ENCODE assay signal across 11 cellular contexts in the genomic region with DNA sequence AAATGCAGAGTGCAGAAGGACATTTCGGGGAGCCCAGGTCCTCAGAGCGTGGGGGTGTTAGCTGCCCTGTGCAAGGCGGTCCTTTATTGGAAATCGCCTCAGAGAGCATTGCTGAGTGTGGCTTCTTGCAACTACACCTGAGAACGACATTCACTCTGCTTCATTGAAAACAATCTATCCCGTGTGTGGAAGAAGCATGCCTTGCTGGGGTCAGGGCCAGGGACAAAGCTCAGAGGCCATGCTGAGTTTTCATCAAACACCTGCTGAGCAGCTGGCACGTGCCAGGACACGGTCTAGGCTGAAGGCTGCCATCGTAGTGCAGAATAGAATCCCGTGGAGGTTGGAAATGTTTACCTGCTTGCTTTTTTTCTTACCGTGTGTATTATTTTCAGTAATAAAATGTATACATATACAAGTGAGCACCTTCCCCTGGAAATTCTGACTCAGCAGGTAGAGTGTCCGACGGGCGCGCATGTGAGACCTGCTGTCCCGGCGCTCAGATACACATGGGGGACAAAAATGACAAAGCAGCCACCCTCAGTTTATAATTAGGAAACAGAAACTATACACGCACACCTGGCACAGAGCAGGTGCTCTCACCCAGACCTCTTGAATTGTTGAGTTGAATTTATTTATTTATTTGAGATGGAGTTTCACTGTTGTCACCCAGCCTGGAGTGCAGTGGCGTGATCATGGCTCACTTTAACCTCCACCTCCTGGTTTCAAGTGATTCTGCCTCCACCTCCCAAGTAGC.
DNase-seq lines count a peak whose midpoint lies in the region; ATAC-seq and TF ChIP-seq lines count a peak whose summit lies in the region.
"Had no signal": no experiment of that assay in that cellular context is flagged by ENCODE, and none has a peak within 500 bp of the region (broad histone marks: within the 10 kb centered on the region; RNA-seq: fewer than 3 reads in every experiment).

No MANE protein-coding gene starts in this region.

- ATAC-seq in HG02884 (IDR thresholded peaks at IDR 0.05; ENCODE audit: unreplicated experiment) (peak; percentile 27), heart left ventricle (no peak)
- no peak for ATAC-seq in stimulated activated effector memory CD8-positive, alpha-beta T cell treated with anti-CD3 and anti-CD28 coated beads, Interleukin-12 subunit alpha, Interleukin-12 subunit beta, amount 100 ng/mL, for 72 hours

- TF ChIP-seq CTCF in heart left ventricle (IDR thresholded peaks at IDR 0.05), result no peak

- H3K4me1 Mint-ChIP-seq in activated CD4-positive, alpha-beta T cell treated with anti-CD3 and anti-CD28 coated beads, Interleukin-2, amount 10 ng/mL, durations not matched to agents 24 days and 14 days, result peaks cover 53% of the 10 kb centered on the region
- H3K4me1 Mint-ChIP-seq in stimulated activated effector memory CD8-positive, alpha-beta T cell treated with anti-CD3 and anti-CD28 coated beads, Interleukin-12 subunit alpha, Interleukin-12 subunit beta, amount 100 ng/mL, for 72 hours, result peaks cover 71% of the 10 kb centered on the region

- H3K9me3 Mint-ChIP-seq in activated CD4-positive, alpha-beta T cell treated with anti-CD3 and anti-CD28 coated beads, Interleukin-2, amount 10 ng/mL, durations not matched to agents 24 days and 14 days, result no peaks in the 10 kb centered on the region
- H3K9me3 Mint-ChIP-seq in stimulated activated effector memory CD8-positive, alpha-beta T cell treated with anti-CD3 and anti-CD28 coated beads, Interleukin-12 subunit alpha, Interleukin-12 subunit beta, amount 100 ng/mL, for 72 hours, result no peaks in the 10 kb centered on the region
- H3K9me3 Mint-ChIP-seq: HFFc6 had no signal

- DNase-seq in activated CD4-positive, alpha-beta T cell treated with anti-CD3 and anti-CD28 coated beads, Interleukin-2, amount 10 ng/mL, durations not matched to agents 24 days and 14 days, result no peak
- DNase-seq in activated CD4-positive, alpha-beta T cell treated with anti-CD3 and anti-CD28 coated beads for 1 hour, result no peak
- DNase-seq in NCI-H2029 (lab: John Stamatoyannopoulos, UW) (peak; percentile 90), heart left ventricle (no peak), retina (no peak)
- DNase-seq in stimulated activated effector memory CD8-positive, alpha-beta T cell treated with anti-CD3 and anti-CD28 coated beads, Interleukin-12 subunit alpha, Interleukin-12 subunit beta, amount 100 ng/mL, for 72 hours (ENCODE audit: low spot score in 2 of 2), result no peak
- DNase-seq in activated T-cell treated with anti-CD3 and anti-CD28 coated beads, Interleukin-2, amount 50 U/mL, for 1 hour, result no peak
- DNase-seq: HFFc6, testis had no signal

- no peak overlapping the region for H3K4me3 ChIP-seq in heart left ventricle
- H3K4me3 ChIP-seq: testis had no signal

- 93 to 97% (median 96%) methylated on average over 19 of the region's 19 CpGs for whole genome bisulfite sequencing in heart left ventricle, 4 donors

- peak overlapping the region; percentile 34 for H3K4me3 Mint-ChIP-seq in activated CD4-positive, alpha-beta T cell treated with anti-CD3 and anti-CD28 coated beads, Interleukin-2, amount 10 ng/mL, durations not matched to agents 24 days and 14 days
- peak overlapping the region; percentile 32 for H3K4me3 Mint-ChIP-seq in stimulated activated effector memory CD8-positive, alpha-beta T cell treated with anti-CD3 and anti-CD28 coated beads, Interleukin-12 subunit alpha, Interleukin-12 subunit beta, amount 100 ng/mL, for 72 hours
- H3K4me3 Mint-ChIP-seq: activated naive CD8-positive, alpha-beta T cell; HFFc6 had no signal

- H3K36me3 Mint-ChIP-seq in activated CD4-positive, alpha-beta T cell treated with anti-CD3 and anti-CD28 coated beads, Interleukin-2, amount 10 ng/mL, durations not matched to agents 24 days and 14 days (ENCODE audit: low read depth), result peaks cover 18% of the 10 kb centered on the region
- peaks cover 7% of the 10 kb centered on the region for H3K36me3 Mint-ChIP-seq in stimulated activated effector memory CD8-positive, alpha-beta T cell treated with anti-CD3 and anti-CD28 coated beads, Interleukin-12 subunit alpha, Interleukin-12 subunit beta, amount 100 ng/mL, for 72 hours
- H3K36me3 Mint-ChIP-seq: activated naive CD8-positive, alpha-beta T cell had no signal

- intact Hi-C loops in activated CD4-positive, alpha-beta T cell treated with anti-CD3 and anti-CD28 coated beads, Interleukin-2, amount 10 ng/mL, durations not matched to agents 24 days and 14 days (cut with micrococcal nuclease), result loop anchor here (5.0 kb wide), 1 partner anchor 34 kb away; no protein-coding TSS in a partner anchor
- intact Hi-C loops in heart left ventricle (cut with DNase I), result no loop called here

- no peak for TF ChIP-seq POLR2A in heart left ventricle (IDR thresholded peaks at IDR 0.05)

- no peaks in the 10 kb centered on the region for H3K27me3 ChIP-seq in heart left ventricle
- H3K27me3 ChIP-seq: testis had no signal

- no peak overlapping the region for H3K27ac Mint-ChIP-seq in activated CD4-positive, alpha-beta T cell treated with anti-CD3 and anti-CD28 coated beads, Interleukin-2, amount 10 ng/mL, durations not matched to agents 24 days and 14 days
- peak overlapping the region; percentile 80 for H3K27ac Mint-ChIP-seq in stimulated activated effector memory CD8-positive, alpha-beta T cell treated with anti-CD3 and anti-CD28 coated beads, Interleukin-12 subunit alpha, Interleukin-12 subunit beta, amount 100 ng/mL, for 72 hours
- H3K27ac Mint-ChIP-seq: HFFc6 had no signal

- H3K36me3 ChIP-seq in heart left ventricle, result peaks cover 0 to 5% (median 0%) of the 10 kb centered on the region in 9 donors

- no peaks in the 10 kb centered on the region for H3K9me3 ChIP-seq in heart left ventricle
- H3K9me3 ChIP-seq: testis had no signal

- H3K4me1 ChIP-seq in heart left ventricle, result peaks cover 0 to 10% (median 0%) of the 10 kb centered on the region in 12 donors
- H3K4me1 ChIP-seq: testis had no signal

- peaks cover 5% of the 10 kb centered on the region for H3K27me3 Mint-ChIP-seq in activated CD4-positive, alpha-beta T cell treated with anti-CD3 and anti-CD28 coated beads, Interleukin-2, amount 10 ng/mL, durations not matched to agents 24 days and 14 days
- H3K27me3 Mint-ChIP-seq: activated naive CD8-positive, alpha-beta T cell had no signal

- H3K27ac ChIP-seq in heart left ventricle, result no peak overlapping the region
- H3K27ac ChIP-seq: testis had no signal
